In genomic region chr10:100872034-100872791, GRCh38 we compare ENCODE assay signal across 9 cellular contexts. TPM values are rescaled to one million over a fixed set of nuclear protein-coding genes. Genes with fewer than 3 reads are reported as not detected.
A peak's percentile ranks its signal among the peaks of the same experiment; 100 is the strongest.
DNase-seq lines count a peak whose midpoint lies in the region; ATAC-seq and TF ChIP-seq lines count a peak whose summit lies in the region.
"Had no signal": no experiment of that assay in that cellular context is flagged by ENCODE, and none has a peak within 500 bp of the region (broad histone marks: within the 10 kb centered on the region; RNA-seq: fewer than 3 reads in every experiment).

No MANE protein-coding gene starts in this region.

- no peak for ATAC-seq in HG02973 (IDR thresholded peaks at IDR 0.05; ENCODE audit: unreplicated experiment)
- no peak for ATAC-seq in HG03108 (IDR thresholded peaks at IDR 0.05; ENCODE audit: unreplicated experiment)

- in situ Hi-C loops in GM23248 (cut with MboI), result loop anchor here (10.0 kb wide), 1 partner anchor 317 kb away; no protein-coding TSS in a partner anchor

- H3K4me2 ChIP-seq in GM23248 (ENCODE audit: unreplicated experiment) (peak overlapping the region; percentile 9), OCI-LY1 (ENCODE audit: low read length) (no peak overlapping the region), hepatocyte (no peak overlapping the region)

- peaks cover 11% of the 10 kb centered on the region; the same call in 1 of the 2 replicates for H3K4me1 ChIP-seq in GM23248 (ENCODE audit: insufficient read depth)
- H3K4me1 ChIP-seq in OCI-LY1 (ENCODE audit: insufficient read depth, low read length, severe bottlenecking), result no peaks in the 10 kb centered on the region
- peaks cover 12% of the 10 kb centered on the region for H3K4me1 ChIP-seq in hepatocyte (ENCODE audit: insufficient read depth)

- no peak overlapping the region for H2AFZ ChIP-seq in GM23248
- H2AFZ ChIP-seq in OCI-LY1 (ENCODE audit: low read length), result no peak overlapping the region
- no peak overlapping the region for H2AFZ ChIP-seq in hepatocyte

- intact Hi-C loops in activated T-helper 1 cell treated with anti-CD3 and anti-CD28 coated beads, Interleukin-12 subunit alpha, Interleukin-12 subunit beta, Interleukin-2, Interleukin-4 antibody, amounts not matched to agents 30 ng/mL and 10 ng/mL and 1 ng/mL, durations not matched to agents 14 hours and 24 hours and 36 hours (cut with micrococcal nuclease), result loop anchor here (1.0 kb wide), 2 partner anchors 201 to 312 kb away; no protein-coding TSS in a partner anchor

- H3F3A ChIP-seq in GM23248 (ENCODE audit: insufficient read depth) (peaks cover 6% of the 10 kb centered on the region; the same call in 1 of the 2 replicates), OCI-LY1 (ENCODE audit: insufficient read depth, low read length) (no peaks in the 10 kb centered on the region)

- no peaks in the 10 kb centered on the region for H4K20me1 ChIP-seq in GM23248 (ENCODE audit: insufficient read depth)
- no peaks in the 10 kb centered on the region for H4K20me1 ChIP-seq in OCI-LY1 (ENCODE audit: insufficient read depth, low read length)
- H4K20me1 ChIP-seq in hepatocyte (ENCODE audit: insufficient read depth, poor library complexity, severe bottlenecking), result no peaks in the 10 kb centered on the region

- H3K27ac ChIP-seq in C4-2B (no peak overlapping the region), GM23248 (no peak overlapping the region), OCI-LY1 (ENCODE audit: low read depth, low read length, poor library complexity, severe bottlenecking) (no peak overlapping the region), hepatocyte (no peak overlapping the region)

- no peaks in the 10 kb centered on the region for H3K9me2 ChIP-seq in GM23248 (ENCODE audit: insufficient read depth)
- H3K9me2 ChIP-seq in OCI-LY1 (ENCODE audit: low read depth, low read length), result no peaks in the 10 kb centered on the region
- no peaks in the 10 kb centered on the region for H3K9me2 ChIP-seq in hepatocyte (replicated peaks; ENCODE audit: insufficient read depth)

- H3K4me3 Mint-ChIP-seq in activated T-helper 1 cell treated with anti-CD3 and anti-CD28 coated beads, Interleukin-12 subunit alpha, Interleukin-12 subunit beta, Interleukin-2, Interleukin-4 antibody, amounts not matched to agents 30 ng/mL and 10 ng/mL and 1 ng/mL, durations not matched to agents 14 hours and 24 hours and 36 hours, result no peak overlapping the region

- peaks cover 6% of the 10 kb centered on the region for H3K27me3 ChIP-seq in GM23248 (replicated peaks; ENCODE audit: insufficient read depth)
- no peaks in the 10 kb centered on the region for H3K27me3 ChIP-seq in OCI-LY1 (ENCODE audit: insufficient read depth, low read length)
- H3K27me3 ChIP-seq in hepatocyte, result peaks cover 10% of the 10 kb centered on the region

- H3K9me3 ChIP-seq in GM23248 (ENCODE audit: low read depth) (no peaks in the 10 kb centered on the region), OCI-LY1 (ENCODE audit: low read length) (no peaks in the 10 kb centered on the region), hepatocyte (ENCODE audit: low read depth) (no peaks in the 10 kb centered on the region)

- peaks cover 11% of the 10 kb centered on the region for H3K27me3 Mint-ChIP-seq in activated T-helper 1 cell treated with anti-CD3 and anti-CD28 coated beads, Interleukin-12 subunit alpha, Interleukin-12 subunit beta, Interleukin-2, Interleukin-4 antibody, amounts not matched to agents 30 ng/mL and 10 ng/mL and 1 ng/mL, durations not matched to agents 14 hours and 24 hours and 36 hours (ENCODE audit: insufficient read depth)

- H3K36me3 ChIP-seq in GM23248 (ENCODE audit: low read depth), result no peaks in the 10 kb centered on the region
- H3K36me3 ChIP-seq in OCI-LY1 (ENCODE audit: insufficient read depth, low read length), result no peaks in the 10 kb centered on the region
- H3K36me3 ChIP-seq in hepatocyte (replicated peaks; ENCODE audit: insufficient read depth, low read depth), result no peaks in the 10 kb centered on the region

- 57 to 59% methylated on average over 11 of the region's 11 CpGs for WGBS in GM23248 (ENCODE audit: low coverage in 1 of 2, low lambda C conversion rate in 2 of 2, missing lambda C conversion rate in 2 of 2), 2 experiments
- 56% methylated on average over 11 of the region's 11 CpGs for WGBS in hepatocyte (ENCODE audit: low lambda C conversion rate, missing lambda C conversion rate)

- TF ChIP-seq CTCF in C4-2B (conservative IDR thresholded peaks at IDR 0.05) (peak; percentile 71), OCI-LY1 (IDR thresholded peaks at IDR 0.05; ENCODE audit: low read length) (peak; percentile 62), hepatocyte (IDR thresholded peaks at IDR 0.05; ENCODE audit: poor library complexity) (peak; percentile 53)

- no peaks in the 10 kb centered on the region for H3K4me1 Mint-ChIP-seq in activated T-helper 1 cell treated with anti-CD3 and anti-CD28 coated beads, Interleukin-12 subunit alpha, Interleukin-12 subunit beta, Interleukin-2, Interleukin-4 antibody, amounts not matched to agents 30 ng/mL and 10 ng/mL and 1 ng/mL, durations not matched to agents 14 hours and 24 hours and 36 hours (ENCODE audit: low read depth)
- H3K4me1 Mint-ChIP-seq: IgD-negative memory B cell had no signal

- H3K36me3 Mint-ChIP-seq in activated T-helper 1 cell treated with anti-CD3 and anti-CD28 coated beads, Interleukin-12 subunit alpha, Interleukin-12 subunit beta, Interleukin-2, Interleukin-4 antibody, amounts not matched to agents 30 ng/mL and 10 ng/mL and 1 ng/mL, durations not matched to agents 14 hours and 24 hours and 36 hours (ENCODE audit: low read depth), result no peaks in the 10 kb centered on the region
- H3K36me3 Mint-ChIP-seq: IgD-negative memory B cell had no signal

- H3K27ac Mint-ChIP-seq in activated T-helper 1 cell treated with anti-CD3 and anti-CD28 coated beads, Interleukin-12 subunit alpha, Interleukin-12 subunit beta, Interleukin-2, Interleukin-4 antibody, amounts not matched to agents 30 ng/mL and 10 ng/mL and 1 ng/mL, durations not matched to agents 14 hours and 24 hours and 36 hours, result no peak overlapping the region
- H3K27ac Mint-ChIP-seq: IgD-negative memory B cell had no signal

- H3K9me3 Mint-ChIP-seq in activated T-helper 1 cell treated with anti-CD3 and anti-CD28 coated beads, Interleukin-12 subunit alpha, Interleukin-12 subunit beta, Interleukin-2, Interleukin-4 antibody, amounts not matched to agents 30 ng/mL and 10 ng/mL and 1 ng/mL, durations not matched to agents 14 hours and 24 hours and 36 hours, result no peaks in the 10 kb centered on the region
- H3K9me3 Mint-ChIP-seq: IgD-negative memory B cell had no signal

- H3K4me3 ChIP-seq in GM23248 (no peak overlapping the region), OCI-LY1 (ENCODE audit: low read depth, low read length, poor library complexity, severe bottlenecking) (no peak overlapping the region), hepatocyte (no peak overlapping the region)

- H3K9ac ChIP-seq in GM23248 (no peak overlapping the region), OCI-LY1 (ENCODE audit: low read length) (no peak overlapping the region)

- peak; percentile 55 for DNase-seq in GM23248
- DNase-seq in activated T-helper 1 cell treated with anti-CD3 and anti-CD28 coated beads, Interleukin-12 subunit alpha, Interleukin-12 subunit beta, Interleukin-2, Interleukin-4 antibody, amounts not matched to agents 30 ng/mL and 10 ng/mL and 1 ng/mL, durations not matched to agents 14 hours and 24 hours and 36 hours (ENCODE audit: low spot score), result peak; percentile 28
- peak; percentile 68 for DNase-seq in hepatocyte (ENCODE audit: low spot score)
- DNase-seq in stimulated activated CD4-positive, alpha-beta T cell treated with anti-CD3 and anti-CD28 coated beads, Interleukin-4, amount 100 ng/mL, for 4 hours, result peak; percentile 30 to 52

- H3K79me2 ChIP-seq in GM23248 (ENCODE audit: insufficient read depth) (no peaks in the 10 kb centered on the region), OCI-LY1 (ENCODE audit: insufficient read depth, low read length) (no peaks in the 10 kb centered on the region), hepatocyte (no peaks in the 10 kb centered on the region)

RNA-seq across cellular contexts. Expression of gene SLF2, which starts 40.5 kb away (rescaled TPM):
- 15.6 and 18.2 TPM in 2 replicates for total RNA-seq in GM23248 (2014; rRNA removed; shearing (Covaris generic))
- polyA plus RNA-seq in GM23248 (2016; fragmentation: Nextera tagmentation; extraction: Ambion mirVana) (11.7 and 12.5 TPM in 2 replicates), hepatocyte (11.7 and 20.1 TPM in 2 replicates)
- 33.4 and 36.1 TPM in 2 replicates for total RNA-seq in activated T-helper 1 cell treated with anti-CD3 and anti-CD28 coated beads, Interleukin-12 subunit alpha, Interleukin-12 subunit beta, Interleukin-2, Interleukin-4 antibody, amounts not matched to agents 30 ng/mL and 10 ng/mL and 1 ng/mL, durations not matched to agents 14 hours and 24 hours and 36 hours
- 23.5 and 28.9 TPM in 2 replicates for total RNA-seq in hepatocyte
